ENCODE assay signal across 17 cellular contexts in genomic region chr5:158553946-158554336, GRCh38.
DNase-seq lines count a peak whose midpoint lies in the region; ATAC-seq, FAIRE-seq and TF ChIP-seq lines count a peak whose summit lies in the region.
"Had no signal": no experiment of that assay in that cellular context is flagged by ENCODE, and none has a peak within 500 bp of the region (broad histone marks: within the 10 kb centered on the region; RNA-seq: fewer than 3 reads in every experiment).

No MANE protein-coding gene starts in this region.

- H3K9ac ChIP-seq in H1 (replicated peaks in 1 of 4; ENCODE audit: extremely low read depth in 1 of 4, low read depth in 3 of 4, low read length in 3 of 4) = no peak overlapping the region

- H3K4me1 ChIP-seq in H1 (replicated peaks in 1 of 4; ENCODE audit: control insufficient read depth in 3 of 4, insufficient read depth in 4 of 4, low read length in 3 of 4) (no peaks in the 10 kb centered on the region), heart left ventricle (peaks cover 0 to 23% (median 0%) of the 10 kb centered on the region in 12 donors), osteoblast (ENCODE audit: insufficient read depth, low read length) (peaks cover 10% of the 10 kb centered on the region), suprapubic skin (peaks cover 2% of the 10 kb centered on the region), BE2C (no peaks in the 10 kb centered on the region), hepatocyte (ENCODE audit: insufficient read depth) (no peaks in the 10 kb centered on the region)

- no peak for TF ChIP-seq EP300 in H1 (IDR thresholded peaks at IDR 0.05; ENCODE audit: borderline replicate concordance in 1 of 2, low read depth in 2 of 2, low read length in 2 of 2)
- TF ChIP-seq EP300 in suprapubic skin (IDR thresholded peaks at IDR 0.05) = no peak

- H3K79me2 ChIP-seq in H1 (ENCODE audit: control insufficient read depth in 1 of 2, insufficient read depth in 2 of 2, low read length in 2 of 2) = no peaks in the 10 kb centered on the region
- H3K79me2 ChIP-seq in osteoblast (ENCODE audit: insufficient read depth, low read length) = no peaks in the 10 kb centered on the region
- no peaks in the 10 kb centered on the region for H3K79me2 ChIP-seq in hepatocyte

- no peak overlapping the region for H2BK5ac ChIP-seq in H1 (ENCODE audit: low read depth, low read length)

- intact Hi-C loops in heart left ventricle (cut with DNase I) = no loop called here

- H2BK120ac ChIP-seq in H1 (replicated peaks; ENCODE audit: low read depth, low read length) = no peak overlapping the region

- H4K20me1 ChIP-seq in H1 (replicated peaks in 1 of 2; ENCODE audit: control insufficient read depth in 1 of 2, insufficient read depth in 2 of 2, low read length in 2 of 2) (no peaks in the 10 kb centered on the region), osteoblast (ENCODE audit: insufficient read depth, low read length) (no peaks in the 10 kb centered on the region), hepatocyte (ENCODE audit: insufficient read depth, poor library complexity, severe bottlenecking) (no peaks in the 10 kb centered on the region)

- no peak overlapping the region for H2BK15ac ChIP-seq in H1 (ENCODE audit: low read length)

- no peak for TF ChIP-seq CTCF in H1 (IDR thresholded peaks at IDR 0.05; ENCODE audit: control extremely low read depth in 1 of 3, insufficient read depth in 1 of 3, low read depth in 1 of 3, low read length in 3 of 3)
- TF ChIP-seq CTCF in heart left ventricle (IDR thresholded peaks at IDR 0.05) = no peak
- no peak for TF ChIP-seq CTCF in osteoblast (IDR thresholded peaks at IDR 0.05; ENCODE audit: extremely low read depth, low read depth, low read length)
- no peak for TF ChIP-seq CTCF in suprapubic skin (IDR thresholded peaks at IDR 0.05)
- no peak for TF ChIP-seq CTCF in BE2C (IDR thresholded peaks at IDR 0.05; ENCODE audit: low read depth, low read length)
- TF ChIP-seq CTCF in hepatocyte (IDR thresholded peaks at IDR 0.05; ENCODE audit: poor library complexity) = no peak

- no peak overlapping the region for H4K8ac ChIP-seq in H1 (ENCODE audit: extremely low read depth, insufficient read depth, low read length)

- H2AFZ ChIP-seq in H1 (ENCODE audit: low read length) (0 out of 2 replicates have a peak overlapping the region, but pooled peaks have one; percentile 13), osteoblast (ENCODE audit: low read length) (peak overlapping the region; percentile 82), hepatocyte (no peak overlapping the region)

- H3K27me3 ChIP-seq in H1 (replicated peaks in 1 of 4; ENCODE audit: control insufficient read depth in 3 of 4, extremely low read depth in 1 of 4, insufficient read depth in 3 of 4, low read length in 3 of 4) (no peaks in the 10 kb centered on the region), heart left ventricle (no peaks in the 10 kb centered on the region), osteoblast (ENCODE audit: insufficient read depth, low read length) (no peaks in the 10 kb centered on the region), suprapubic skin (no peaks in the 10 kb centered on the region), BE2C (no peaks in the 10 kb centered on the region), hepatocyte (no peaks in the 10 kb centered on the region)

- H2BK12ac ChIP-seq in H1 (ENCODE audit: low read depth, low read length) = no peak overlapping the region

- H3K79me1 ChIP-seq in H1 (ENCODE audit: low read depth, low read length) = no peaks in the 10 kb centered on the region

- H3K4me2 ChIP-seq in H1 (ENCODE audit: insufficient read depth in 1 of 2, low read depth in 2 of 2, low read length in 2 of 2) = no peak overlapping the region
- peak overlapping the region; percentile 52 for H3K4me2 ChIP-seq in osteoblast (ENCODE audit: insufficient read depth, low read length)
- H3K4me2 ChIP-seq in hepatocyte = no peak overlapping the region

- H2AK5ac ChIP-seq in H1 (ENCODE audit: low read depth, low read length) = no peak overlapping the region

- TF ChIP-seq POLR2A in H1 (IDR thresholded peaks at IDR 0.05; ENCODE audit: control extremely low read depth in 1 of 2, low read depth in 2 of 2, low read length in 2 of 2) (no peak), heart left ventricle (IDR thresholded peaks at IDR 0.05) (no peak), suprapubic skin (IDR thresholded peaks at IDR 0.05) (no peak)

- no peak overlapping the region for H2BK20ac ChIP-seq in H1 (ENCODE audit: low read length)

- H3K9me3 ChIP-seq in H1 (ENCODE audit: insufficient read depth in 2 of 2, low read depth in 1 of 2, low read length in 1 of 2) (no peaks in the 10 kb centered on the region), heart left ventricle (peaks cover 0 to 6% (median 0%) of the 10 kb centered on the region in 12 donors), osteoblast (ENCODE audit: low read depth, low read length) (no peaks in the 10 kb centered on the region), suprapubic skin (no peaks in the 10 kb centered on the region), BE2C (no peaks in the 10 kb centered on the region), hepatocyte (ENCODE audit: low read depth) (no peaks in the 10 kb centered on the region)

- 97% methylated on average over 6 of the region's 6 CpGs; no CpG with 5 or more reads in 1 of the 2 experiments for WGBS in H1 (ENCODE audit: extremely low coverage in 1 of 2, insufficient coverage in 1 of 2, insufficient read length in 1 of 2, insufficient replicate concordance in 2 of 2, low coverage in 1 of 2, low lambda C conversion rate in 2 of 2, missing lambda C conversion rate in 1 of 2), 2 experiments
- WGBS in heart left ventricle, 4 donors = 71 to 79% (median 76%) methylated on average over 6 of the region's 6 CpGs
- WGBS in suprapubic skin = 61% methylated on average over 6 of the region's 6 CpGs
- 83% methylated on average over 6 of the region's 6 CpGs for WGBS in hepatocyte (ENCODE audit: low lambda C conversion rate, missing lambda C conversion rate)

- H3K18ac ChIP-seq in H1 (ENCODE audit: extremely low read depth, low read length) = no peak overlapping the region

- no peak for TF ChIP-seq RAD21 in H1 (IDR thresholded peaks at IDR 0.05 in 1 of 2, conservative IDR thresholded peaks at IDR 0.05 in 1 of 2; ENCODE audit: low read depth in 2 of 2, low read length in 2 of 2)

- H3K23ac ChIP-seq in H1 (ENCODE audit: insufficient read length) = no peak overlapping the region

- H4K5ac ChIP-seq in H1 (ENCODE audit: insufficient read length, low read depth, low read length) = no peak overlapping the region

- DNase-seq in H1 (ENCODE audit: low read depth in 1 of 2, low spot score in 2 of 2) (no peak), heart left ventricle (no peak), osteoblast (ENCODE audit: insufficient read length, low spot score, missing footprints) (no peak), suprapubic skin (ENCODE audit: low spot score in 2 of 2) (no peak), BE2C (no peak), hepatocyte (ENCODE audit: low spot score) (no peak), superior temporal gyrus (ENCODE audit: extremely low spot score) (no peak)
- DNase-seq: CD4-positive, alpha-beta T cell; EL; H7; KG1; NCI-H1436 treated with DMSO at 0.1 percent for 48 hours; NCI-H2081; NCI-H345; NCI-H69; SIG-M5 had no signal

- H3K4ac ChIP-seq in H1 (replicated peaks; ENCODE audit: insufficient read length, low read depth, low read length) = no peak overlapping the region

- H3K56ac ChIP-seq in H1 (replicated peaks; ENCODE audit: insufficient read length, low read depth, low read length) = no peak overlapping the region

- no peak for FAIRE-seq in H1 (lab: Jason Lieb, UNC)
- FAIRE-seq: HepG2 had no signal

- H3K36me3 ChIP-seq in H1 (ENCODE audit: control insufficient read depth in 2 of 4, insufficient read depth in 4 of 4, low read length in 3 of 4) (no peaks in the 10 kb centered on the region), heart left ventricle (no peaks in the 10 kb centered on the region), osteoblast (ENCODE audit: insufficient read depth, low read length) (no peaks in the 10 kb centered on the region), suprapubic skin (no peaks in the 10 kb centered on the region), BE2C (no peaks in the 10 kb centered on the region), hepatocyte (replicated peaks; ENCODE audit: insufficient read depth, low read depth) (no peaks in the 10 kb centered on the region)

- H3K14ac ChIP-seq in H1 (ENCODE audit: insufficient read length) = no peak overlapping the region

- H3K4me3 ChIP-seq in H1 (ENCODE audit: extremely low read depth in 1 of 4, insufficient read depth in 2 of 4, low read depth in 3 of 4, low read length in 4 of 4) (no peak overlapping the region), heart left ventricle (no peak overlapping the region), osteoblast (ENCODE audit: insufficient read depth, low read length) (no peak overlapping the region), suprapubic skin (no peak overlapping the region), BE2C (ENCODE audit: low read depth, low read length) (no peak overlapping the region), hepatocyte (no peak overlapping the region)

- H3K27ac ChIP-seq in H1 (ENCODE audit: low read depth, low read length) (no peak overlapping the region), heart left ventricle (peak overlapping the region in 11 of 12 donors; percentile 10 to 83 (median 61)), osteoblast (ENCODE audit: low read depth, low read length) (no peak overlapping the region), suprapubic skin (peak overlapping the region; percentile 65), hepatocyte (no peak overlapping the region)

- no peaks in the 10 kb centered on the region for H3K9me2 ChIP-seq in hepatocyte (replicated peaks; ENCODE audit: insufficient read depth)

- no peaks in the 10 kb centered on the region for H3K23me2 ChIP-seq in H1 (ENCODE audit: low read depth, low read length)

- CTCF ChIA-PET in H1 (lab: Charles Lee; ENCODE audit: partially characterized antibody) = interaction anchor here (0.6 to 2.1 kb wide), 3 partner anchors 10 to 379 kb away, joined by 3 to 4 read pairs (median 4); no protein-coding TSS in a partner anchor

- ATAC-seq in heart left ventricle = peak; percentile 7 to 57 (median 44)
- ATAC-seq: HepG2 had no signal

- POLR2A ChIA-PET in H1 (lab: Charles Lee; ENCODE audit: partially characterized antibody) = no interaction called here

- H4K91ac ChIP-seq in H1 (replicated peaks; ENCODE audit: insufficient read length, low read length) = no peak overlapping the region

TF ChIP-seq in H1, 55 proteins besides CTCF, POLR2A, EP300 and RAD21 (continues in another document):
- TF ChIP-seq CEBPB (IDR thresholded peaks at IDR 0.05; ENCODE audit: low read depth, low read length) = no peak
- no peak for TF ChIP-seq BACH1 (IDR thresholded peaks at IDR 0.05; ENCODE audit: low read length)
- no peak for TF ChIP-seq CTBP2 (IDR thresholded peaks at IDR 0.05; ENCODE audit: borderline replicate concordance, insufficient read depth, insufficient read length, low read length)
- TF ChIP-seq SP4 (IDR thresholded peaks at IDR 0.05; ENCODE audit: low read length) = no peak

Comparison
In these comparisons a context has a peak if more than half of its experiments do, and no peak if none do; other contexts are left out.
1. H3K27ac ChIP-seq: peak in heart left ventricle (11 of 12) and suprapubic skin (single experiment); none in H1 (single experiment), osteoblast (single experiment) and hepatocyte (single experiment).